Comparison of ENCODE assay signal across 37 cellular contexts in genomic region chr6:51450958-51451357, GRCh38.
"Had no signal": no experiment of that assay in that cellular context is flagged by ENCODE, and none has a peak within 500 bp of the region (broad histone marks: within the 10 kb centered on the region; RNA-seq: fewer than 3 reads in every experiment).

No MANE protein-coding gene starts in this region.

- H3K27me3 ChIP-seq: ascending aorta, cardiac muscle cell had no signal

- H3K4me1 ChIP-seq: ascending aorta had no signal

- H3K27ac ChIP-seq: ascending aorta, cardiac muscle cell, VCaP had no signal

- H3K9me3 Mint-ChIP-seq: activated CD4-positive, alpha-beta T cell treated with anti-CD3 and anti-CD28 coated beads, Interleukin-2, amount 10 ng/mL, durations not matched to agents 7 days and 5 days; activated naive CD8-positive, alpha-beta T cell treated with anti-CD3 and anti-CD28 coated beads for 36 hours; activated T-helper 2 cell treated with anti-CD3 and anti-CD28 coated beads, Interferon-gamma antibody, Interleukin-2, Interleukin-4, amounts not matched to agents 10 μg/mL and 5 μg/mL and 100 μg/mL, durations not matched to agents 14 hours and 24 hours and 36 hours; T-helper 2 cell treated with Interferon-gamma antibody and Interleukin-4, amounts not matched to agents 5 μg/mL and 100 μg/mL, for 36 hours had no signal

- H3K9me3 ChIP-seq: ascending aorta had no signal

- H3K36me3 Mint-ChIP-seq: activated CD8-positive, alpha-beta memory T cell treated with anti-CD3 and anti-CD28 coated beads, Interleukin-2, amount 10 ng/mL, durations not matched to agents 7 days and 5 days; activated naive CD4-positive, alpha-beta T cell treated with anti-CD3 and anti-CD28 coated beads, Interleukin-2, amount 50 U/mL, for 72 hours; activated naive CD8-positive, alpha-beta T cell treated with anti-CD3 and anti-CD28 coated beads for 36 hours; brain had no signal

- H3K27ac Mint-ChIP-seq: activated CD4-positive, alpha-beta memory T cell treated with anti-CD3 and anti-CD28 coated beads, Interleukin-2, amount 10 ng/mL, durations not matched to agents 7 days and 5 days; activated CD4-positive, alpha-beta T cell treated with anti-CD3 and anti-CD28 coated beads for 36 hours; activated CD4-positive, alpha-beta T cell treated with anti-CD3 and anti-CD28 coated beads, Interleukin-2, amount 10 ng/mL, durations not matched to agents 7 days and 5 days; activated CD8-positive, alpha-beta memory T cell treated with anti-CD3 and anti-CD28 coated beads, Interleukin-2, amount 10 ng/mL, durations not matched to agents 7 days and 5 days; activated CD8-positive, alpha-beta T cell treated with anti-CD3 and anti-CD28 coated beads, Interleukin-2, amount 10 ng/mL, durations not matched to agents 7 days and 5 days; activated naive CD4-positive, alpha-beta T cell treated with anti-CD3 and anti-CD28 coated beads, Interleukin-2, amount 50 U/mL, for 72 hours; activated naive CD8-positive, alpha-beta T cell treated with anti-CD3 and anti-CD28 coated beads for 36 hours; activated T-cell treated with anti-CD3 and anti-CD28 coated beads, Interleukin-2, amount 50 U/mL, for 24 hours; activated T-helper 2 cell treated with anti-CD3 and anti-CD28 coated beads, Interferon-gamma antibody, Interleukin-2, Interleukin-4, amounts not matched to agents 10 μg/mL and 5 μg/mL and 100 μg/mL, durations not matched to agents 14 hours and 24 hours and 36 hours; brain; T-helper 1 cell treated with Interleukin-12 subunit alpha and Interleukin-12 subunit beta and Interleukin-4 antibody, amounts not matched to agents 30 μg/mL and 1 μg/mL, for 36 hours; T-helper 2 cell treated with Interferon-gamma antibody and Interleukin-4, amounts not matched to agents 5 μg/mL and 100 μg/mL, for 36 hours had no signal

- DNase-seq: activated CD4-positive, alpha-beta memory T cell treated with anti-CD3 and anti-CD28 coated beads, Interleukin-2, amount 10 ng/mL, durations not matched to agents 7 days and 5 days; activated CD4-positive, alpha-beta T cell treated with anti-CD3 and anti-CD28 coated beads for 1 hour; activated CD4-positive, alpha-beta T cell treated with anti-CD3 and anti-CD28 coated beads for 36 hours; activated CD4-positive, alpha-beta T cell treated with anti-CD3 and anti-CD28 coated beads for 48 hours; activated CD4-positive, alpha-beta T cell treated with anti-CD3 and anti-CD28 coated beads, Interleukin-2, amount 10 ng/mL, durations not matched to agents 7 days and 5 days; activated CD4-positive, alpha-beta T cell treated with anti-CD3 and anti-CD28 coated beads, Interleukin-2, amount 50 U/mL, for 48 hours; activated CD4-positive, CD25-positive, alpha-beta regulatory T cell; activated CD8-positive, alpha-beta memory T cell treated with anti-CD3 and anti-CD28 coated beads for 24 hours; activated CD8-positive, alpha-beta memory T cell treated with anti-CD3 and anti-CD28 coated beads, Interleukin-2, amount 10 ng/mL, durations not matched to agents 7 days and 5 days; activated CD8-positive, alpha-beta memory T cell treated with anti-CD3 and anti-CD28 coated beads, Interleukin-2, amount 50 U/mL, for 48 hours; activated CD8-positive, alpha-beta T cell treated with anti-CD3 and anti-CD28 coated beads, Interleukin-2, amount 10 ng/mL, durations not matched to agents 7 days and 5 days; activated effector memory CD4-positive, alpha-beta T cell treated with Interleukin-2 at 50 U/mL for 16 hours; activated gamma-delta T cell; activated naive CD4-positive, alpha-beta T cell treated with anti-CD3 and anti-CD28 coated beads, Interleukin-2, amount 50 U/mL, for 16 hours; activated naive CD4-positive, alpha-beta T cell treated with Interleukin-2 at 50 U/mL for 16 hours; activated naive CD8-positive, alpha-beta T cell treated with anti-CD3 and anti-CD28 coated beads for 36 hours; activated T-cell treated with anti-CD3 and anti-CD28 coated beads, Interleukin-2, amount 50 U/mL, for 24 hours; activated T-cell treated with anti-CD3 and anti-CD28 coated beads, Interleukin-2, amount 50 U/mL, for 48 hours; amygdala; anterior cingulate cortex; caudate nucleus; cerebellar nuclear complex; T-helper 1 cell; T-helper 2 cell; T-helper 9 cell had no signal

- ATAC-seq: activated CD4-positive, alpha-beta T cell treated with anti-CD3 and anti-CD28 coated beads for 36 hours; activated CD4-positive, CD25-positive, alpha-beta regulatory T cell treated with anti-CD3 and anti-CD28 coated beads, Interleukin-2, amount 50 U/mL, for 24 hours; activated CD8-positive, alpha-beta memory T cell treated with anti-CD3 and anti-CD28 coated beads, Interleukin-2, amount 10 ng/mL, durations not matched to agents 7 days and 5 days; activated CD8-positive, alpha-beta T cell treated with anti-CD3 and anti-CD28 coated beads, Interleukin-2, amount 10 ng/mL, durations not matched to agents 7 days and 5 days; activated naive CD4-positive, alpha-beta T cell treated with anti-CD3 and anti-CD28 coated beads, Interleukin-2, amount 50 U/mL, for 72 hours had no signal

- H3K4me3 Mint-ChIP-seq: activated CD4-positive, alpha-beta memory T cell treated with anti-CD3 and anti-CD28 coated beads, Interleukin-2, amount 10 ng/mL, durations not matched to agents 7 days and 5 days; activated CD4-positive, alpha-beta T cell treated with anti-CD3 and anti-CD28 coated beads for 36 hours; activated CD4-positive, alpha-beta T cell treated with anti-CD3 and anti-CD28 coated beads, Interleukin-2, amount 10 ng/mL, durations not matched to agents 7 days and 5 days; activated CD8-positive, alpha-beta memory T cell treated with anti-CD3 and anti-CD28 coated beads, Interleukin-2, amount 10 ng/mL, durations not matched to agents 7 days and 5 days; activated CD8-positive, alpha-beta T cell treated with anti-CD3 and anti-CD28 coated beads, Interleukin-2, amount 10 ng/mL, durations not matched to agents 7 days and 5 days; activated naive CD8-positive, alpha-beta T cell treated with anti-CD3 and anti-CD28 coated beads for 36 hours; activated T-cell treated with anti-CD3 and anti-CD28 coated beads, Interleukin-2, amount 50 U/mL, for 24 hours; brain; central memory CD8-positive, alpha-beta T cell; T-helper 1 cell treated with Interleukin-12 subunit alpha and Interleukin-12 subunit beta and Interleukin-4 antibody, amounts not matched to agents 30 μg/mL and 1 μg/mL, for 36 hours; T-helper 2 cell treated with Interferon-gamma antibody and Interleukin-4, amounts not matched to agents 5 μg/mL and 100 μg/mL, for 36 hours had no signal

- FAIRE-seq: bronchial epithelial cell, TTC549 had no signal

- H3K4me1 Mint-ChIP-seq: activated CD4-positive, alpha-beta memory T cell treated with anti-CD3 and anti-CD28 coated beads, Interleukin-2, amount 10 ng/mL, durations not matched to agents 7 days and 5 days; activated CD4-positive, alpha-beta T cell treated with anti-CD3 and anti-CD28 coated beads for 36 hours; activated CD4-positive, alpha-beta T cell treated with anti-CD3 and anti-CD28 coated beads, Interleukin-2, amount 10 ng/mL, durations not matched to agents 7 days and 5 days; activated CD8-positive, alpha-beta memory T cell treated with anti-CD3 and anti-CD28 coated beads, Interleukin-2, amount 10 ng/mL, durations not matched to agents 7 days and 5 days; activated naive CD8-positive, alpha-beta T cell treated with anti-CD3 and anti-CD28 coated beads for 36 hours; central memory CD8-positive, alpha-beta T cell had no signal

- H3K27me3 Mint-ChIP-seq: activated CD4-positive, alpha-beta memory T cell treated with anti-CD3 and anti-CD28 coated beads, Interleukin-2, amount 10 ng/mL, durations not matched to agents 7 days and 5 days; activated CD4-positive, alpha-beta T cell treated with anti-CD3 and anti-CD28 coated beads for 36 hours; activated CD4-positive, alpha-beta T cell treated with anti-CD3 and anti-CD28 coated beads, Interleukin-2, amount 10 ng/mL, durations not matched to agents 7 days and 5 days; activated CD8-positive, alpha-beta memory T cell treated with anti-CD3 and anti-CD28 coated beads, Interleukin-2, amount 10 ng/mL, durations not matched to agents 7 days and 5 days; activated naive CD8-positive, alpha-beta T cell treated with anti-CD3 and anti-CD28 coated beads for 36 hours; activated T-cell treated with anti-CD3 and anti-CD28 coated beads, Interleukin-2, amount 50 U/mL, for 24 hours; central memory CD8-positive, alpha-beta T cell had no signal

- H3K36me3 ChIP-seq: ascending aorta, cardiac muscle cell had no signal

- H3K4me3 ChIP-seq: ascending aorta, cardiac muscle cell had no signal
